ENCODE assay signal across 13 cellular contexts in the genomic region with DNA sequence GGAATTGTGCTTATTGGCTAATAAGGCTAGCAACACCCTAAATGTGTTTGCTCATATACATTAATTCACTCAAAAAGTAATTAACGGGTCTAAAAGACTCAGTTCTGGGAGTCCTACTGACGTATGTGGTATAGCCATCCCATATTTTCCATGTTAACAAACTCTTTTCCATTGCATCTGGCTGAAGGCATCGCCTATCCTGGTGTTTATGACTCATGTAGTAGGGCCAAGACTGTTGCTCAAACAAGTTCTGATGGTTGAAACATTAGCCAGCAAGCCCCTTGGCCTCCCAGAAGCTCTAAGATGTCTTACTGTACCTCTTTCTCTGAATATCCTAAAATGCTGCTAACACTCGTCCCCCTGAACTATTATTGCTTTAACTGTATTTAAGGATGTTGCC.
DNase-seq lines count a peak whose midpoint lies in the region; ATAC-seq and TF ChIP-seq lines count a peak whose summit lies in the region.
"Had no signal": no experiment of that assay in that cellular context is flagged by ENCODE, and none has a peak within 500 bp of the region (broad histone marks: within the 10 kb centered on the region; RNA-seq: fewer than 3 reads in every experiment).

No MANE protein-coding gene starts in this region.

- DNase-seq in AG04450 (ENCODE audit: low read depth, low spot score) (peak; percentile 84), HT-29 (ENCODE audit: low spot score) (peak; percentile 64), amniotic epithelial cell (ENCODE audit: low read depth) (peak; percentile 91), hepatic stellate cell (ENCODE audit: low spot score) (peak; percentile 26), iPS-NIHi7 (ENCODE audit: extremely low spot score) (no peak), coronary artery (ENCODE audit: low spot score) (no peak)
- DNase-seq: activated naive CD4-positive, alpha-beta T cell treated with anti-CD3 and anti-CD28 coated beads for 36 hours; CD4-positive, CD25-positive, alpha-beta regulatory T cell; effector memory CD4-positive, alpha-beta T cell; immature natural killer cell; Right ventricle myocardium superior had no signal

- CTCF ChIA-PET in AG04450 (lab: Charles Lee), result interaction anchor here (0.9 kb wide), 1 partner anchor 11 kb away, joined by 3 read pairs; no protein-coding TSS in a partner anchor

- TF ChIP-seq CTCF in AG04450 (IDR thresholded peaks at IDR 0.05; ENCODE audit: low read depth, low read length) (no peak), coronary artery (IDR thresholded peaks at IDR 0.05) (no peak)

- H3K9me3 ChIP-seq in AG04450 (ENCODE audit: control insufficient read depth, insufficient read depth, low read length), result no peaks in the 10 kb centered on the region

- no peaks in the 10 kb centered on the region for H3K27me3 ChIP-seq in AG04450 (ENCODE audit: control insufficient read depth, insufficient read depth, low read length)

- H3K4me3 ChIP-seq in AG04450 (ENCODE audit: low read depth, low read length), result no peak overlapping the region
- no peak overlapping the region for H3K4me3 ChIP-seq in coronary artery

- ATAC-seq in HG03342 (IDR thresholded peaks at IDR 0.05; ENCODE audit: unreplicated experiment), result no peak
- no peak for ATAC-seq in HG02678 (IDR thresholded peaks at IDR 0.05; ENCODE audit: unreplicated experiment)

- no peak overlapping the region for H3K27ac ChIP-seq in AG04450 (ENCODE audit: low read depth, low read length)
- no peak overlapping the region for H3K27ac ChIP-seq in coronary artery

- POLR2A ChIA-PET in AG04450 (lab: Yijun Ruan, JAX), result no interaction called here

Comparison
In these comparisons a context has a peak if more than half of its experiments do, and no peak if none do; other contexts are left out.
1. DNase-seq: peak in AG04450 (single experiment), HT-29 (single experiment), amniotic epithelial cell (single experiment) and hepatic stellate cell (single experiment); none in iPS-NIHi7 (single experiment) and coronary artery (single experiment).